Comparison of ENCODE assay signal across 21 cellular contexts in the genomic region with DNA sequence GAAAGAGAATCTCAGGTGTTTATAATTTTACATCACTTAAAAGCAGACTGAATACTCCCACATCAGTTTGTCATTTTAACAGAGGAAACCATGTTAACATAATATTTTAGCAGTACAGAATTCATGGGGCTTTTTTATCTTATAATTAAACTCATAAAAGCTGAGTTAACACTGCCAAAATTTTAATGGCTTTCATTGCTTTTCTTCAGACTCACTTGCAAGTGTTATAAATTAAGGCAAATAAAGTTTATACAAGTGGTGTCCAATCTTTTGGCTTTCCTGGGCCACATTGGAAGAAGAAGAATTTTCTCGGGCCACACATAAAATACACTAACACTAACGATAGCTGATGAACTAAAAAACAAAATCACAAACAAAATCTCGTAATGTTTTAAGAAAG.
A peak's percentile ranks its signal among the peaks of the same experiment; 100 is the strongest.
DNase-seq lines count a peak whose midpoint lies in the region; ATAC-seq and TF ChIP-seq lines count a peak whose summit lies in the region.
"Had no signal": no experiment of that assay in that cellular context is flagged by ENCODE, and none has a peak within 500 bp of the region (broad histone marks: within the 10 kb centered on the region; RNA-seq: fewer than 3 reads in every experiment).

No MANE protein-coding gene starts in this region.

- no peak overlapping the region for H3K4me2 ChIP-seq in osteoblast (ENCODE audit: insufficient read depth, low read length)
- H3K4me2 ChIP-seq: BLaER1 treated with 17β-estradiol and CSF1 and Interleukin-3, amounts not matched to agents 10 nM and 100 nM; GM23338 had no signal

- DNase-seq in Panc1 (ENCODE audit: low read depth, low spot score) (no peak), fibroblast of villous mesenchyme (ENCODE audit: low read depth) (peak; percentile 12), osteoblast (ENCODE audit: insufficient read length, low spot score, missing footprints) (no peak), sigmoid colon (no peak), ACHN (no peak), NCI-H1436 (lab: John Stamatoyannopoulos, UW) (no peak), gastrocnemius medialis (no peak)
- no peak for DNase-seq in stimulated activated CD4-positive, alpha-beta T cell treated with anti-CD3 and anti-CD28 coated beads, Interleukin-12 subunit alpha, Interleukin-12 subunit beta, amount 100 ng/mL, for 4 hours
- DNase-seq: AML-193; BE2C; Calu3; CD4-positive, alpha-beta T cell; COR-L47; DMS53; DMS79 treated with DMSO at 0.1 percent for 48 hours; GF-D8; H9 had no signal

- no peaks in the 10 kb centered on the region for H4K20me1 ChIP-seq in osteoblast (ENCODE audit: insufficient read depth, low read length)
- H4K20me1 ChIP-seq: BLaER1 treated with 17β-estradiol and CSF1 and Interleukin-3, amounts not matched to agents 10 nM and 100 nM had no signal

- H3K9me3 ChIP-seq in Panc1 (ENCODE audit: control insufficient read depth, insufficient read depth, low read depth, low read length): no peaks in the 10 kb centered on the region
- no peaks in the 10 kb centered on the region for H3K9me3 ChIP-seq in osteoblast (ENCODE audit: low read depth, low read length)
- no peaks in the 10 kb centered on the region for H3K9me3 ChIP-seq in sigmoid colon
- H3K9me3 ChIP-seq in gastrocnemius medialis: no peaks in the 10 kb centered on the region
- H3K9me3 ChIP-seq: BE2C; BLaER1 treated with 17β-estradiol and CSF1 and Interleukin-3, amounts not matched to agents 10 nM and 100 nM had no signal

- no peaks in the 10 kb centered on the region for H3K27me3 ChIP-seq in Panc1 (ENCODE audit: control insufficient read depth, insufficient read depth, low read length)
- no peaks in the 10 kb centered on the region for H3K27me3 ChIP-seq in osteoblast (ENCODE audit: insufficient read depth, low read length)
- H3K27me3 ChIP-seq in sigmoid colon: no peaks in the 10 kb centered on the region
- H3K27me3 ChIP-seq in gastrocnemius medialis: no peaks in the 10 kb centered on the region
- H3K27me3 ChIP-seq: BE2C; BLaER1 treated with 17β-estradiol and CSF1 and Interleukin-3, amounts not matched to agents 10 nM and 100 nM had no signal

- no peak for TF ChIP-seq POLR2A in sigmoid colon (IDR thresholded peaks at IDR 0.05)
- no peak for TF ChIP-seq POLR2A in gastrocnemius medialis (IDR thresholded peaks at IDR 0.05)

- POLR2A ChIA-PET in Panc1 (lab: Charles Lee): no interaction called here

- no peak for ATAC-seq in Panc1
- no peak for ATAC-seq in gastrocnemius medialis
- ATAC-seq: GM23338, HCT116 had no signal

- CTCF ChIA-PET in Panc1 (lab: Charles Lee): no interaction called here

- peak in 2 of 4 donors; percentile 5 to 31 for TF ChIP-seq EP300 in sigmoid colon (IDR thresholded peaks at IDR 0.05)

- no peaks in the 10 kb centered on the region for H3K79me2 ChIP-seq in osteoblast (ENCODE audit: insufficient read depth, low read length)

- H3K4me3 ChIP-seq in Panc1 (ENCODE audit: low read depth in 2 of 2, low read length in 2 of 2) (no peak overlapping the region), fibroblast of villous mesenchyme (ENCODE audit: low read depth, low read length) (no peak overlapping the region), osteoblast (ENCODE audit: insufficient read depth, low read length) (no peak overlapping the region), sigmoid colon (no peak overlapping the region), gastrocnemius medialis (no peak overlapping the region)
- H3K4me3 ChIP-seq: BLaER1 treated with 17β-estradiol and CSF1 and Interleukin-3, amounts not matched to agents 10 nM and 100 nM; GM23338 had no signal

- no TSS peak for BruUV-seq in Panc1 (replicated peaks; lab: Mats Ljungman, UMichigan)

- TF ChIP-seq CTCF in Panc1 (IDR thresholded peaks at IDR 0.05) (no peak), fibroblast of villous mesenchyme (IDR thresholded peaks at IDR 0.05; ENCODE audit: insufficient read depth, low read depth, low read length) (no peak), osteoblast (IDR thresholded peaks at IDR 0.05; ENCODE audit: extremely low read depth, low read depth, low read length) (no peak), sigmoid colon (IDR thresholded peaks at IDR 0.05) (no peak), gastrocnemius medialis (IDR thresholded peaks at IDR 0.05 in 4 of 5, conservative IDR thresholded peaks at IDR 0.05 in 1 of 5) (no peak)

- in situ Hi-C loops in Panc1 (cut with HindIII; ENCODE audit: low pct_unique_long_range_greater_than_20kb, low sequenced_read_pairs) (no loop called here), ACHN (cut with HindIII; ENCODE audit: low pct_ligation_motif_present, low pct_unique_long_range_greater_than_20kb, low sequenced_read_pairs) (no loop called here), gastrocnemius medialis (cut with MboI; ENCODE audit: low sequenced_read_pairs in 4 of 4) (no loop called here)

- H3K4me1 ChIP-seq in Panc1 (ENCODE audit: control insufficient read depth, insufficient read depth, low read length): no peaks in the 10 kb centered on the region
- no peaks in the 10 kb centered on the region for H3K4me1 ChIP-seq in osteoblast (ENCODE audit: insufficient read depth, low read length)
- H3K4me1 ChIP-seq in sigmoid colon: peaks cover 0 to 35% (median 19%) of the 10 kb centered on the region in 4 donors
- no peaks in the 10 kb centered on the region for H3K4me1 ChIP-seq in gastrocnemius medialis
- H3K4me1 ChIP-seq: BE2C; BLaER1 treated with 17β-estradiol and CSF1 and Interleukin-3, amounts not matched to agents 10 nM and 100 nM had no signal

- WGBS in sigmoid colon, 2 donors: 37 to 71% methylated on average over 3 of the region's 3 CpGs

- intact Hi-C loops in Panc1 (cut with micrococcal nuclease; ENCODE audit: unreplicated experiment): no loop called here
- intact Hi-C loops in sigmoid colon (cut with DNase I): loop anchor here (5.0 to 10.0 kb wide), 2 partner anchors 284 to 307 kb away; no protein-coding TSS in a partner anchor
- intact Hi-C loops in gastrocnemius medialis (cut with DNase I; ENCODE audit: low total_unique reads): no loop called here

- H3K27ac ChIP-seq in Panc1 (ENCODE audit: low read length) (peak overlapping the region; percentile 39; the same call in 1 of the 2 replicates), osteoblast (ENCODE audit: low read depth, low read length) (no peak overlapping the region), sigmoid colon (peak overlapping the region in 3 of 4 donors; percentile 57 to 60 (median 60)), gastrocnemius medialis (no peak overlapping the region)
- H3K27ac ChIP-seq: 22Rv1; BLaER1 treated with 17β-estradiol and CSF1 and Interleukin-3, amounts not matched to agents 10 nM and 100 nM had no signal

- peak overlapping the region; percentile 72 for H2AFZ ChIP-seq in osteoblast (ENCODE audit: low read length)
- H2AFZ ChIP-seq: GM23338 had no signal

- H3K36me3 ChIP-seq in Panc1 (ENCODE audit: control insufficient read depth, insufficient read depth, low read length): no peaks in the 10 kb centered on the region
- no peaks in the 10 kb centered on the region for H3K36me3 ChIP-seq in osteoblast (ENCODE audit: insufficient read depth, low read length)
- H3K36me3 ChIP-seq in sigmoid colon: no peaks in the 10 kb centered on the region
- H3K36me3 ChIP-seq in gastrocnemius medialis: no peaks in the 10 kb centered on the region
- H3K36me3 ChIP-seq: BE2C; BLaER1 treated with 17β-estradiol and CSF1 and Interleukin-3, amounts not matched to agents 10 nM and 100 nM had no signal

Comparison
In these comparisons a context has a peak if more than half of its experiments do, and no peak if none do; other contexts are left out.
1. H3K27ac ChIP-seq: peak in Panc1 (single experiment) and sigmoid colon (3 of 4); none in osteoblast (single experiment) and gastrocnemius medialis (0 of 4).